Comparison of ENCODE assay signal across 28 cellular contexts in the genomic region with DNA sequence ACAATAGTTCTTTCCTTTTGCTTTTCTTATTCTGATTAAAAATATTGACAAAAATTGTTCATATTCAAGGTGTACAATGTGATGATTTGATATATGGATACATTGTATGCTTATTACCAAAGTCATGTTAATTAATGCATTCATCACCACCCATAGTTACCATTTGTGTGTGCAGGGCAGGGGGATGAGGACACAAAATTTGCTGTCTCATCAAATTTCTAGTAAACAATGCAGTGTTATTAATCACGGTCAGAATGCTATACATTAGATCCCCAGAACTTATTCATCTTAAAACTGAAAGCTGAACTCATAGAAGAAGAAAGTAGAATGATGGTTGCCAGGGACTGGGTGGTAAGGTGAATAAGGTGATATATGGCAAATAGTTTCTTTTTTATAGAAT.
"Had no signal": no experiment of that assay in that cellular context is flagged by ENCODE, and none has a peak within 500 bp of the region (broad histone marks: within the 10 kb centered on the region; RNA-seq: fewer than 3 reads in every experiment).

No MANE protein-coding gene starts in this region.

- H3K36me3 Mint-ChIP-seq: mesothelial cell of epicardium had no signal

- H3K27ac ChIP-seq: colonic mucosa, epithelial cell of prostate, esophagus squamous epithelium, gastrocnemius medialis, heart right ventricle, left lung, lower lobe of right lung had no signal

- FAIRE-seq: endometrium, islet of Langerhans, keratinocyte had no signal

- ATAC-seq: effector memory CD8-positive, alpha-beta T cell; esophagus mucosa; gastrocnemius medialis; heart right ventricle; left cardiac atrium; left lung; left ventricle myocardium superior; lower lobe of right lung; mucosa of descending colon had no signal

- DNase-seq: colonic mucosa; cortex of kidney; effector CD8-positive, alpha-beta T cell; effector memory CD8-positive, alpha-beta T cell; endodermal cell; erythroblast; esophagus squamous epithelium; foreskin fibroblast; foreskin melanocyte; gastrocnemius medialis; glutamatergic neuron; head of caudate nucleus; heart right ventricle; hippocampal formation; left cardiac atrium; left lung; left ventricle myocardium superior; lower lobe of right lung; mesenchymal stem cell; mucosa of descending colon; naive B cell had no signal

- H3K27me3 Mint-ChIP-seq: dendritic cell treated with granulocyte-macrophage colony-stimulating factor and Interleukin-4, amounts not matched to agents 40 ng/mL and 50 ng/mL, for 4 days had no signal

- H3K9me3 ChIP-seq: colonic mucosa, esophagus squamous epithelium, gastrocnemius medialis, left lung, lower lobe of right lung, mucosa of descending colon had no signal

- H3K4me1 Mint-ChIP-seq: endodermal cell, mesothelial cell of epicardium had no signal

- H3K4me3 Mint-ChIP-seq: dendritic cell treated with granulocyte-macrophage colony-stimulating factor and Interleukin-4, amounts not matched to agents 40 ng/mL and 50 ng/mL, for 4 days; effector memory CD8-positive, alpha-beta T cell; endodermal cell; mesothelial cell of epicardium; naive B cell had no signal

- H3K9me3 Mint-ChIP-seq: endodermal cell had no signal

- H3K4me3 ChIP-seq: colonic mucosa, esophagus squamous epithelium, gastrocnemius medialis, heart right ventricle, left lung, lower lobe of right lung, mucosa of descending colon had no signal

- H3K27ac Mint-ChIP-seq: dendritic cell treated with granulocyte-macrophage colony-stimulating factor and Interleukin-4, amounts not matched to agents 40 ng/mL and 50 ng/mL, for 4 days; effector memory CD8-positive, alpha-beta T cell; endodermal cell; mesothelial cell of epicardium; naive B cell had no signal

- H3K4me1 ChIP-seq: colonic mucosa, esophagus squamous epithelium, gastrocnemius medialis, heart right ventricle, left lung, lower lobe of right lung had no signal

- H3K36me3 ChIP-seq: colonic mucosa, esophagus squamous epithelium, gastrocnemius medialis, heart right ventricle, left lung, lower lobe of right lung had no signal

- H3K27me3 ChIP-seq: colonic mucosa, esophagus squamous epithelium, gastrocnemius medialis, heart right ventricle had no signal
